In the genomic region with DNA sequence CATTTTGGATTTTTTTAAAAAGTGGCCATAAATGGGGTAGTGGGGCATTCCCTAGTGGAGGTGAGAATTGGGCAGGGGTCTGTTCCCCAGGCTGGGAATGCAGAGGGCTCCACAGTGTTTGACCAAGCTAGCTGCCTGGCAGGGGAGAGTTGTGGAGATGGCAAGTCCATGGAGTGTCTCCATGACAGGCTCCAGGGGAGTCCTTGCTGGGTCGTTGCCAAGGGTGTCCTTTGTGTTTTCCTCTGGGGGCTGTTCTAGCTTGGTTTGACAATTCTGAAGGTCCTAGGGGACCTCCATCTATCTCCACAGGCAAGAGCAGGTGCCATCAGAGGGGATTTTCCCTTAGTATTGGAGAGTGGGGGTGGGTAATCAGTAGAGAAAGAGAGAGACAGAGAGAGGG, we compare ENCODE assay signal across 16 cellular contexts.
"Had no signal": no experiment of that assay in that cellular context is flagged by ENCODE, and none has a peak within 500 bp of the region (broad histone marks: within the 10 kb centered on the region; RNA-seq: fewer than 3 reads in every experiment).

No MANE protein-coding gene starts in this region.

- H3K9me3 ChIP-seq: mucosa of descending colon, transverse colon had no signal

- DNase-seq: cortex of kidney; effector CD8-positive, alpha-beta T cell; islet precursor cell; mammary epithelial cell; mucosa of descending colon; naive thymus-derived CD8-positive, alpha-beta T cell; right cardiac atrium; stimulated activated CD4-positive, alpha-beta T cell treated with anti-CD3 and anti-CD28 coated beads, Interleukin-4, amount 100 ng/mL, for 1 hour; stimulated activated CD8-positive, alpha-beta memory T cell treated with anti-CD3 and anti-CD28 coated beads, Interleukin-4, amount 100 ng/mL, for 48 hours; transverse colon had no signal

- H3K27ac Mint-ChIP-seq: naive thymus-derived CD8-positive, alpha-beta T cell; stimulated activated memory B cell treated with anti-CD40 and anti-IgM and Interleukin-4, amounts not matched to agents 10 μg/mL and 1 μg/mL and 100 μg/mL, for 72 hours; stimulated activated naive CD8-positive, alpha-beta T cell treated with anti-CD3 and anti-CD28 coated beads, Interleukin-15, Interleukin-2, amounts not matched to agents 100 ng/mL and 50 ng/mL, for 24 hours had no signal

- H3K27ac ChIP-seq: dorsolateral prefrontal cortex, transverse colon had no signal

- H3K36me3 Mint-ChIP-seq: naive thymus-derived CD8-positive, alpha-beta T cell; stimulated activated memory B cell treated with anti-CD40 and anti-IgM and Interleukin-4, amounts not matched to agents 10 μg/mL and 1 μg/mL and 100 μg/mL, for 72 hours had no signal

- ATAC-seq: esophagus mucosa; left lobe of liver; mucosa of descending colon; naive thymus-derived CD8-positive, alpha-beta T cell; right cardiac atrium; stimulated activated memory B cell treated with anti-CD40 and anti-IgM and Interleukin-4, amounts not matched to agents 10 μg/mL and 1 μg/mL and 100 μg/mL, for 72 hours had no signal

- H3K4me3 Mint-ChIP-seq: naive thymus-derived CD8-positive, alpha-beta T cell; neural crest cell; stimulated activated memory B cell treated with anti-CD40 and anti-IgM and Interleukin-4, amounts not matched to agents 10 μg/mL and 1 μg/mL and 100 μg/mL, for 72 hours; stimulated activated naive CD8-positive, alpha-beta T cell treated with anti-CD3 and anti-CD28 coated beads, Interleukin-15, Interleukin-2, amounts not matched to agents 100 ng/mL and 50 ng/mL, for 24 hours had no signal

- H3K4me3 ChIP-seq: dorsolateral prefrontal cortex, mucosa of descending colon, transverse colon had no signal

- H3K4me1 Mint-ChIP-seq: naive thymus-derived CD8-positive, alpha-beta T cell; stimulated activated memory B cell treated with anti-CD40 and anti-IgM and Interleukin-4, amounts not matched to agents 10 μg/mL and 1 μg/mL and 100 μg/mL, for 72 hours had no signal

- H3K36me3 ChIP-seq: transverse colon had no signal

- H3K27me3 Mint-ChIP-seq: stimulated activated memory B cell treated with anti-CD40 and anti-IgM and Interleukin-4, amounts not matched to agents 10 μg/mL and 1 μg/mL and 100 μg/mL, for 72 hours; stimulated activated naive CD8-positive, alpha-beta T cell treated with anti-CD3 and anti-CD28 coated beads, Interleukin-15, Interleukin-2, amounts not matched to agents 100 ng/mL and 50 ng/mL, for 24 hours had no signal

- H3K27me3 ChIP-seq: dorsolateral prefrontal cortex, transverse colon had no signal
